1 cellular context compared by ENCODE assay signal in genomic region chr2:113985554-113986397, GRCh38.
TF ChIP-seq lines count a peak whose summit lies in the region.

No MANE protein-coding gene starts in this region.

TF ChIP-seq in HepG2, 621 proteins besides CTCF, POLR2A, EP300 and RAD21 (continued from another document and continues in another):
- TF ChIP-seq, protein P1, sequence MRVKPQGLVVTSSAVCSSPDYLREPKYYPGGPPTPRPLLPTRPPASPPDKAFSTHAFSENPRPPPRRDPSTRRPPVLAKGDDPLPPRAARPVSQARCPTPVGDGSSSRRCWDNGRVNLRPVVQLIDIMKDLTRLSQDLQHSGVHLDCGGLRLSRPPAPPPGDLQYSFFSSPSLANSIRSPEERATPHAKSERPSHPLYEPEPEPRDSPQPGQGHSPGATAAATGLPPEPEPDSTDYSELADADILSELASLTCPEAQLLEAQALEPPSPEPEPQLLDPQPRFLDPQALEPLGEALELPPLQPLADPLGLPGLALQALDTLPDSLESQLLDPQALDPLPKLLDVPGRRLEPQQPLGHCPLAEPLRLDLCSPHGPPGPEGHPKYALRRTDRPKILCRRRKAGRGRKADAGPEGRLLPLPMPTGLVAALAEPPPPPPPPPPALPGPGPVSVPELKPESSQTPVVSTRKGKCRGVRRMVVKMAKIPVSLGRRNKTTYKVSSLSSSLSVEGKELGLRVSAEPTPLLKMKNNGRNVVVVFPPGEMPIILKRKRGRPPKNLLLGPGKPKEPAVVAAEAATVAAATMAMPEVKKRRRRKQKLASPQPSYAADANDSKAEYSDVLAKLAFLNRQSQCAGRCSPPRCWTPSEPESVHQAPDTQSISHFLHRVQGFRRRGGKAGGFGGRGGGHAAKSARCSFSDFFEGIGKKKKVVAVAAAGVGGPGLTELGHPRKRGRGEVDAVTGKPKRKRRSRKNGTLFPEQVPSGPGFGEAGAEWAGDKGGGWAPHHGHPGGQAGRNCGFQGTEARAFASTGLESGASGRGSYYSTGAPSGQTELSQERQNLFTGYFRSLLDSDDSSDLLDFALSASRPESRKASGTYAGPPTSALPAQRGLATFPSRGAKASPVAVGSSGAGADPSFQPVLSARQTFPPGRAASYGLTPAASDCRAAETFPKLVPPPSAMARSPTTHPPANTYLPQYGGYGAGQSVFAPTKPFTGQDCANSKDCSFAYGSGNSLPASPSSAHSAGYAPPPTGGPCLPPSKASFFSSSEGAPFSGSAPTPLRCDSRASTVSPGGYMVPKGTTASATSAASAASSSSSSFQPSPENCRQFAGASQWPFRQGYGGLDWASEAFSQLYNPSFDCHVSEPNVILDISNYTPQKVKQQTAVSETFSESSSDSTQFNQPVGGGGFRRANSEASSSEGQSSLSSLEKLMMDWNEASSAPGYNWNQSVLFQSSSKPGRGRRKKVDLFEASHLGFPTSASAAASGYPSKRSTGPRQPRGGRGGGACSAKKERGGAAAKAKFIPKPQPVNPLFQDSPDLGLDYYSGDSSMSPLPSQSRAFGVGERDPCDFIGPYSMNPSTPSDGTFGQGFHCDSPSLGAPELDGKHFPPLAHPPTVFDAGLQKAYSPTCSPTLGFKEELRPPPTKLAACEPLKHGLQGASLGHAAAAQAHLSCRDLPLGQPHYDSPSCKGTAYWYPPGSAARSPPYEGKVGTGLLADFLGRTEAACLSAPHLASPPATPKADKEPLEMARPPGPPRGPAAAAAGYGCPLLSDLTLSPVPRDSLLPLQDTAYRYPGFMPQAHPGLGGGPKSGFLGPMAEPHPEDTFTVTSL (CRISPR knock-in tag; IDR thresholded peaks at IDR 0.05; ENCODE audit: borderline replicate concordance): peak; percentile 89; the same call in 1 of the 2 replicates
- TF ChIP-seq NCOR1 (IDR thresholded peaks at IDR 0.05; ENCODE audit: borderline replicate concordance, low read length) (peak; percentile 66), MLX (CRISPR knock-in tag; IDR thresholded peaks at IDR 0.05) (peak; percentile 37; the same call in 1 of the 2 replicates), ETV5 (CRISPR knock-in tag; IDR thresholded peaks at IDR 0.05; ENCODE audit: borderline replicate concordance) (no peak), ZMYM4 (CRISPR knock-in tag; IDR thresholded peaks at IDR 0.05) (peak; percentile 40; the same call in 1 of the 2 replicates), ARID3A (IDR thresholded peaks at IDR 0.05; ENCODE audit: low read depth, low read length) (no peak), ATF1 (CRISPR knock-in tag; IDR thresholded peaks at IDR 0.05) (peak; percentile 33; the same call in 1 of the 2 replicates), LCORL (IDR thresholded peaks at IDR 0.05) (no peak), LCORL (CRISPR knock-in tag; IDR thresholded peaks at IDR 0.05) (0 out of 2 replicates have a peak, but pooled peaks have one; percentile 50), ZEB1 (IDR thresholded peaks at IDR 0.05; ENCODE audit: insufficient replicate concordance, low read depth) (peak; percentile 92), CREBL2 (CRISPR knock-in tag; IDR thresholded peaks at IDR 0.05; ENCODE audit: borderline replicate concordance) (no peak), SAP130 (CRISPR knock-in tag; IDR thresholded peaks at IDR 0.05; ENCODE audit: low read depth) (peak; percentile 37), ZNF180 (CRISPR knock-in tag; IDR thresholded peaks at IDR 0.05; ENCODE audit: borderline replicate concordance, low read depth) (no peak), PITX1 (CRISPR knock-in tag; IDR thresholded peaks at IDR 0.05) (0 out of 2 replicates have a peak, but pooled peaks have one; percentile 43), ZNF772 (CRISPR knock-in tag; IDR thresholded peaks at IDR 0.05) (no peak), ARID2 (CRISPR knock-in tag; IDR thresholded peaks at IDR 0.05; ENCODE audit: borderline replicate concordance) (no peak), ZKSCAN1 (IDR thresholded peaks at IDR 0.05; ENCODE audit: low read length) (peak; percentile 91), PPARG (CRISPR knock-in tag; conservative IDR thresholded peaks at IDR 0.05) (0 out of 2 replicates have a peak, but pooled peaks have one; percentile 48), SP1 (IDR thresholded peaks at IDR 0.05) (no peak), SP1 (CRISPR knock-in tag; IDR thresholded peaks at IDR 0.05) (no peak), SNAPC2 (CRISPR knock-in tag; IDR thresholded peaks at IDR 0.05) (no peak), POGZ (CRISPR knock-in tag; IDR thresholded peaks at IDR 0.05) (0 out of 2 replicates have a peak, but pooled peaks have one; percentile 22), MAFK (conservative IDR thresholded peaks at IDR 0.05 in 1 of 2, IDR thresholded peaks at IDR 0.05 in 1 of 2; ENCODE audit: low read length in 2 of 2) (peak in 1 of 2 experiments; percentile 11; a peak in 1 of 4 replicates), ZFX (CRISPR knock-in tag; IDR thresholded peaks at IDR 0.05; ENCODE audit: low read depth) (no peak), SOX13 (IDR thresholded peaks at IDR 0.05) (no peak), SOX13 (CRISPR knock-in tag; conservative IDR thresholded peaks at IDR 0.05 in 1 of 2, IDR thresholded peaks at IDR 0.05 in 1 of 2) (peak in 1 of 2 experiments; percentile 62; a peak in 1 of 4 replicates), RBAK (CRISPR knock-in tag; IDR thresholded peaks at IDR 0.05) (0 out of 2 replicates have a peak, but pooled peaks have one; percentile 52), ELF3 (CRISPR knock-in tag; IDR thresholded peaks at IDR 0.05) (peak; percentile 23; the same call in 1 of the 2 replicates), ATRX (CRISPR knock-in tag; IDR thresholded peaks at IDR 0.05; ENCODE audit: borderline replicate concordance) (no peak), CBX5 (CRISPR knock-in tag; IDR thresholded peaks at IDR 0.05; ENCODE audit: borderline replicate concordance) (no peak), NR2F6 (IDR thresholded peaks at IDR 0.05) (no peak), NR2F6 (CRISPR knock-in tag; IDR thresholded peaks at IDR 0.05) (peak; percentile 27; the same call in 1 of the 2 replicates), SMYD3 (CRISPR knock-in tag; IDR thresholded peaks at IDR 0.05) (no peak), ISL2 (CRISPR knock-in tag; IDR thresholded peaks at IDR 0.05) (peak; percentile 37; the same call in 1 of the 2 replicates), MIXL1 (CRISPR knock-in tag; IDR thresholded peaks at IDR 0.05) (0 out of 2 replicates have a peak, but pooled peaks have one; percentile 54), ZBTB20 (CRISPR knock-in tag; IDR thresholded peaks at IDR 0.05; ENCODE audit: borderline replicate concordance, low read depth) (peak; percentile 87; the same call in 1 of the 2 replicates), ZFP37 (CRISPR knock-in tag; IDR thresholded peaks at IDR 0.05; ENCODE audit: borderline replicate concordance) (no peak), CEBPG (CRISPR knock-in tag; IDR thresholded peaks at IDR 0.05) (0 out of 2 replicates have a peak, but pooled peaks have one; percentile 14), GATAD2A (CRISPR knock-in tag; IDR thresholded peaks at IDR 0.05) (peak; percentile 69; the same call in 1 of the 2 replicates), HNF4A (CRISPR knock-in tag; IDR thresholded peaks at IDR 0.05) (peak; percentile 95)
- TF ChIP-seq, protein P2, sequence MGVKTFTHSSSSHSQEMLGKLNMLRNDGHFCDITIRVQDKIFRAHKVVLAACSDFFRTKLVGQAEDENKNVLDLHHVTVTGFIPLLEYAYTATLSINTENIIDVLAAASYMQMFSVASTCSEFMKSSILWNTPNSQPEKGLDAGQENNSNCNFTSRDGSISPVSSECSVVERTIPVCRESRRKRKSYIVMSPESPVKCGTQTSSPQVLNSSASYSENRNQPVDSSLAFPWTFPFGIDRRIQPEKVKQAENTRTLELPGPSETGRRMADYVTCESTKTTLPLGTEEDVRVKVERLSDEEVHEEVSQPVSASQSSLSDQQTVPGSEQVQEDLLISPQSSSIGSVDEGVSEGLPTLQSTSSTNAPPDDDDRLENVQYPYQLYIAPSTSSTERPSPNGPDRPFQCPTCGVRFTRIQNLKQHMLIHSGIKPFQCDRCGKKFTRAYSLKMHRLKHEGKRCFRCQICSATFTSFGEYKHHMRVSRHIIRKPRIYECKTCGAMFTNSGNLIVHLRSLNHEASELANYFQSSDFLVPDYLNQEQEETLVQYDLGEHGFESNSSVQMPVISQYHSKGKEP (CRISPR knock-in tag; IDR thresholded peaks at IDR 0.05): no peak
- TF ChIP-seq, protein P3, sequence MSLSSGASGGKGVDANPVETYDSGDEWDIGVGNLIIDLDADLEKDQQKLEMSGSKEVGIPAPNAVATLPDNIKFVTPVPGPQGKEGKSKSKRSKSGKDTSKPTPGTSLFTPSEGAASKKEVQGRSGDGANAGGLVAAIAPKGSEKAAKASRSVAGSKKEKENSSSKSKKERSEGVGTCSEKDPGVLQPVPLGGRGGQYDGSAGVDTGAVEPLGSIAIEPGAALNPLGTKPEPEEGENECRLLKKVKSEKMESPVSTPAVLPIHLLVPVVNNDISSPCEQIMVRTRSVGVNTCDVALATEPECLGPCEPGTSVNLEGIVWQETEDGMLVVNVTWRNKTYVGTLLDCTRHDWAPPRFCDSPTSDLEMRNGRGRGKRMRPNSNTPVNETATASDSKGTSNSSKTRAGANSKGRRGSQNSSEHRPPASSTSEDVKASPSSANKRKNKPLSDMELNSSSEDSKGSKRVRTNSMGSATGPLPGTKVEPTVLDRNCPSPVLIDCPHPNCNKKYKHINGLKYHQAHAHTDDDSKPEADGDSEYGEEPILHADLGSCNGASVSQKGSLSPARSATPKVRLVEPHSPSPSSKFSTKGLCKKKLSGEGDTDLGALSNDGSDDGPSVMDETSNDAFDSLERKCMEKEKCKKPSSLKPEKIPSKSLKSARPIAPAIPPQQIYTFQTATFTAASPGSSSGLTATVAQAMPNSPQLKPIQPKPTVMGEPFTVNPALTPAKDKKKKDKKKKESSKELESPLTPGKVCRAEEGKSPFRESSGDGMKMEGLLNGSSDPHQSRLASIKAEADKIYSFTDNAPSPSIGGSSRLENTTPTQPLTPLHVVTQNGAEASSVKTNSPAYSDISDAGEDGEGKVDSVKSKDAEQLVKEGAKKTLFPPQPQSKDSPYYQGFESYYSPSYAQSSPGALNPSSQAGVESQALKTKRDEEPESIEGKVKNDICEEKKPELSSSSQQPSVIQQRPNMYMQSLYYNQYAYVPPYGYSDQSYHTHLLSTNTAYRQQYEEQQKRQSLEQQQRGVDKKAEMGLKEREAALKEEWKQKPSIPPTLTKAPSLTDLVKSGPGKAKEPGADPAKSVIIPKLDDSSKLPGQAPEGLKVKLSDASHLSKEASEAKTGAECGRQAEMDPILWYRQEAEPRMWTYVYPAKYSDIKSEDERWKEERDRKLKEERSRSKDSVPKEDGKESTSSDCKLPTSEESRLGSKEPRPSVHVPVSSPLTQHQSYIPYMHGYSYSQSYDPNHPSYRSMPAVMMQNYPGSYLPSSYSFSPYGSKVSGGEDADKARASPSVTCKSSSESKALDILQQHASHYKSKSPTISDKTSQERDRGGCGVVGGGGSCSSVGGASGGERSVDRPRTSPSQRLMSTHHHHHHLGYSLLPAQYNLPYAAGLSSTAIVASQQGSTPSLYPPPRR (CRISPR knock-in tag; IDR thresholded peaks at IDR 0.05; ENCODE audit: borderline replicate concordance): 0 out of 2 replicates have a peak, but pooled peaks have one; percentile 61
- TF ChIP-seq, protein P4, sequence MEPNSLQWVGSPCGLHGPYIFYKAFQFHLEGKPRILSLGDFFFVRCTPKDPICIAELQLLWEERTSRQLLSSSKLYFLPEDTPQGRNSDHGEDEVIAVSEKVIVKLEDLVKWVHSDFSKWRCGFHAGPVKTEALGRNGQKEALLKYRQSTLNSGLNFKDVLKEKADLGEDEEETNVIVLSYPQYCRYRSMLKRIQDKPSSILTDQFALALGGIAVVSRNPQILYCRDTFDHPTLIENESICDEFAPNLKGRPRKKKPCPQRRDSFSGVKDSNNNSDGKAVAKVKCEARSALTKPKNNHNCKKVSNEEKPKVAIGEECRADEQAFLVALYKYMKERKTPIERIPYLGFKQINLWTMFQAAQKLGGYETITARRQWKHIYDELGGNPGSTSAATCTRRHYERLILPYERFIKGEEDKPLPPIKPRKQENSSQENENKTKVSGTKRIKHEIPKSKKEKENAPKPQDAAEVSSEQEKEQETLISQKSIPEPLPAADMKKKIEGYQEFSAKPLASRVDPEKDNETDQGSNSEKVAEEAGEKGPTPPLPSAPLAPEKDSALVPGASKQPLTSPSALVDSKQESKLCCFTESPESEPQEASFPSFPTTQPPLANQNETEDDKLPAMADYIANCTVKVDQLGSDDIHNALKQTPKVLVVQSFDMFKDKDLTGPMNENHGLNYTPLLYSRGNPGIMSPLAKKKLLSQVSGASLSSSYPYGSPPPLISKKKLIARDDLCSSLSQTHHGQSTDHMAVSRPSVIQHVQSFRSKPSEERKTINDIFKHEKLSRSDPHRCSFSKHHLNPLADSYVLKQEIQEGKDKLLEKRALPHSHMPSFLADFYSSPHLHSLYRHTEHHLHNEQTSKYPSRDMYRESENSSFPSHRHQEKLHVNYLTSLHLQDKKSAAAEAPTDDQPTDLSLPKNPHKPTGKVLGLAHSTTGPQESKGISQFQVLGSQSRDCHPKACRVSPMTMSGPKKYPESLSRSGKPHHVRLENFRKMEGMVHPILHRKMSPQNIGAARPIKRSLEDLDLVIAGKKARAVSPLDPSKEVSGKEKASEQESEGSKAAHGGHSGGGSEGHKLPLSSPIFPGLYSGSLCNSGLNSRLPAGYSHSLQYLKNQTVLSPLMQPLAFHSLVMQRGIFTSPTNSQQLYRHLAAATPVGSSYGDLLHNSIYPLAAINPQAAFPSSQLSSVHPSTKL (CRISPR knock-in tag; IDR thresholded peaks at IDR 0.05): peak; percentile 78
